In the genomic region with DNA sequence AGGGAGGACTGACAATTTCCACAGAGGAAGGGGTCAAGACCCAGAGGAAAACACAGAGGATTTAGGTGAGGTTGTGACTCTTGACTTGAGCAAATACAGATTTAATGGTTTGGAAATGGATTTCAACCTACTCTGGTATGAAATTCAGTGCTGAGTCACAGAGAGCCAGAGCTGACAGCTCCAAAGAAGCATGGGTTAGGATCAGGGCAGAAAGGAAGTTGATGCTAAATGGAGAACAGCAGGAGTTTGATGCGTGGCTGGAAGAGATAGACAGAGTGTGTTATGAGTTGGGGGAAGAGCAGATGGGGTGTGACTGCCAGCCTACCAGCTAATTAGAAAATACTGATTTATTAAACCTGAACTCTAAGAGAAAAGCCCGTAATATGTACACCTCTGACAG, we compare ENCODE assay signal across 20 cellular contexts.
A peak's percentile ranks its signal among the peaks of the same experiment; 100 is the strongest.
DNase-seq lines count a peak whose midpoint lies in the region; ATAC-seq, FAIRE-seq and TF ChIP-seq lines count a peak whose summit lies in the region.
"Had no signal": no experiment of that assay in that cellular context is flagged by ENCODE, and none has a peak within 500 bp of the region (broad histone marks: within the 10 kb centered on the region; RNA-seq: fewer than 3 reads in every experiment).

No MANE protein-coding gene starts in this region.

- H3K36me3 ChIP-seq in HUES48 (ENCODE audit: control insufficient read depth, insufficient read depth, low read length), result no peaks in the 10 kb centered on the region
- H3K36me3 ChIP-seq in astrocyte (ENCODE audit: insufficient read depth, low read length), result no peaks in the 10 kb centered on the region
- H3K36me3 ChIP-seq in naive thymus-derived CD4-positive, alpha-beta T cell (ENCODE audit: control insufficient read depth in 2 of 3, insufficient read depth in 3 of 3, low read length in 3 of 3), result no peaks in the 10 kb centered on the region
- H3K36me3 ChIP-seq: SJCRH30 had no signal

- H3K27ac Mint-ChIP-seq in astrocyte (ENCODE audit: unreplicated experiment), result no peak overlapping the region
- H3K27ac Mint-ChIP-seq in naive thymus-derived CD4-positive, alpha-beta T cell, result no peak overlapping the region
- H3K27ac Mint-ChIP-seq: activated naive CD8-positive, alpha-beta T cell treated with anti-CD3 and anti-CD28 coated beads, Interleukin-2, amount 50 U/mL, for 24 hours; activated T-helper 1 cell treated with anti-CD3 and anti-CD28 coated beads, Interleukin-12 subunit alpha, Interleukin-12 subunit beta, Interleukin-2, Interleukin-4 antibody, amounts not matched to agents 30 ng/mL and 10 ng/mL and 1 ng/mL, durations not matched to agents 14 hours and 24 hours and 36 hours; T-helper 17 cell had no signal

- H3K79me2 ChIP-seq in astrocyte (ENCODE audit: insufficient read depth, low read length), result no peaks in the 10 kb centered on the region

- H3K4me1 ChIP-seq in HUES48 (ENCODE audit: control insufficient read depth, insufficient read depth, low read length), result peaks cover 10% of the 10 kb centered on the region
- H3K4me1 ChIP-seq in astrocyte (ENCODE audit: insufficient read depth, low read length), result no peaks in the 10 kb centered on the region
- no peaks in the 10 kb centered on the region for H3K4me1 ChIP-seq in naive thymus-derived CD4-positive, alpha-beta T cell (ENCODE audit: control insufficient read depth in 2 of 2, insufficient read depth in 2 of 2, low read length in 2 of 2)
- H3K4me1 ChIP-seq: SJCRH30 had no signal

- H3K4me3 Mint-ChIP-seq in astrocyte (ENCODE audit: unreplicated experiment), result no peak overlapping the region
- no peak overlapping the region for H3K4me3 Mint-ChIP-seq in naive thymus-derived CD4-positive, alpha-beta T cell
- H3K4me3 Mint-ChIP-seq: activated naive CD8-positive, alpha-beta T cell treated with anti-CD3 and anti-CD28 coated beads, Interleukin-2, amount 50 U/mL, for 24 hours; activated T-helper 1 cell treated with anti-CD3 and anti-CD28 coated beads, Interleukin-12 subunit alpha, Interleukin-12 subunit beta, Interleukin-2, Interleukin-4 antibody, amounts not matched to agents 30 ng/mL and 10 ng/mL and 1 ng/mL, durations not matched to agents 14 hours and 24 hours and 36 hours; H9; T-helper 17 cell had no signal

- DNase-seq in Daoy (ENCODE audit: low read depth), result peak; percentile 7
- DNase-seq in astrocyte (ENCODE audit: low read depth), result peak; percentile 22
- DNase-seq in head of caudate nucleus, result peak in 29 of 42 donors; percentile 5 to 73 (median 24)
- no peak for DNase-seq in naive thymus-derived CD4-positive, alpha-beta T cell
- DNase-seq in COLO829 (ENCODE audit: low spot score), result no peak
- no peak for DNase-seq in stimulated activated CD4-positive, alpha-beta T cell treated with anti-CD3 and anti-CD28 coated beads, Interleukin-15, amount 100 ng/mL, for 24 hours
- DNase-seq: activated naive CD8-positive, alpha-beta T cell treated with anti-CD3 and anti-CD28 coated beads, Interleukin-2, amount 50 U/mL, for 24 hours; AML-193; cerebellar nuclear complex; H9; Karpas-422; left ventricle myocardium superior; NCI-H1417 treated with DMSO at 0.1 percent for 48 hours; SJCRH30; stimulated activated CD4-positive, alpha-beta T cell treated with anti-CD3 and anti-CD28 coated beads, Interleukin-4, amount 100 ng/mL, for 1 hour; T-helper 17 cell had no signal

- no peak for ATAC-seq in naive thymus-derived CD4-positive, alpha-beta T cell
- no peak for ATAC-seq in GM21526 (IDR thresholded peaks at IDR 0.05; ENCODE audit: low FRiP score, unreplicated experiment)
- ATAC-seq: activated naive CD8-positive, alpha-beta T cell treated with anti-CD3 and anti-CD28 coated beads, Interleukin-2, amount 50 U/mL, for 24 hours; left ventricle myocardium superior; T-helper 17 cell had no signal

- H3K9me3 Mint-ChIP-seq in astrocyte (ENCODE audit: unreplicated experiment), result no peaks in the 10 kb centered on the region
- peaks cover 0 to 27% (median 4%) of the 10 kb centered on the region in 11 donors for H3K9me3 Mint-ChIP-seq in naive thymus-derived CD4-positive, alpha-beta T cell
- H3K9me3 Mint-ChIP-seq: H9 had no signal

- H3K27ac ChIP-seq in HUES48 (ENCODE audit: low read depth, low read length) (peak overlapping the region; percentile 24), astrocyte (ENCODE audit: low read depth, low read length) (no peak overlapping the region)
- no peak overlapping the region for H3K27ac ChIP-seq in naive thymus-derived CD4-positive, alpha-beta T cell (ENCODE audit: low read depth, low read length)
- H3K27ac ChIP-seq: SJCRH30 had no signal

- no peak overlapping the region for H3K9ac ChIP-seq in HUES48 (ENCODE audit: low read depth, low read length)
- H3K9ac ChIP-seq in astrocyte (ENCODE audit: low read length), result no peak overlapping the region

- CTCF ChIA-PET in naive thymus-derived CD4-positive, alpha-beta T cell (lab: Charles Lee), result no interaction called here

- H3K36me3 Mint-ChIP-seq in astrocyte (ENCODE audit: low read depth, unreplicated experiment), result no peaks in the 10 kb centered on the region
- H3K36me3 Mint-ChIP-seq in naive thymus-derived CD4-positive, alpha-beta T cell, result no peaks in the 10 kb centered on the region

- H3K4me1 Mint-ChIP-seq in astrocyte (ENCODE audit: low read depth, unreplicated experiment), result peaks cover 8% of the 10 kb centered on the region
- no peaks in the 10 kb centered on the region for H3K4me1 Mint-ChIP-seq in naive thymus-derived CD4-positive, alpha-beta T cell
- H3K4me1 Mint-ChIP-seq: activated naive CD8-positive, alpha-beta T cell treated with anti-CD3 and anti-CD28 coated beads, Interleukin-2, amount 50 U/mL, for 24 hours; T-helper 17 cell had no signal

- POLR2A ChIA-PET in naive thymus-derived CD4-positive, alpha-beta T cell (lab: Charles Lee), result no interaction called here

- H3K27me3 Mint-ChIP-seq in astrocyte (ENCODE audit: low read depth, unreplicated experiment), result no peaks in the 10 kb centered on the region
- no peaks in the 10 kb centered on the region for H3K27me3 Mint-ChIP-seq in naive thymus-derived CD4-positive, alpha-beta T cell
- H3K27me3 Mint-ChIP-seq: activated naive CD8-positive, alpha-beta T cell treated with anti-CD3 and anti-CD28 coated beads, Interleukin-2, amount 50 U/mL, for 24 hours; T-helper 17 cell had no signal

- no peak overlapping the region for H3K4me2 ChIP-seq in astrocyte (ENCODE audit: low read length)

- no peaks in the 10 kb centered on the region for H4K20me1 ChIP-seq in astrocyte (ENCODE audit: insufficient read depth, low read length)

- H3K9me3 ChIP-seq in HUES48 (ENCODE audit: control insufficient read depth, insufficient read depth, low read length) (no peaks in the 10 kb centered on the region), astrocyte (ENCODE audit: insufficient read depth, low read depth, low read length) (no peaks in the 10 kb centered on the region)
- no peaks in the 10 kb centered on the region for H3K9me3 ChIP-seq in naive thymus-derived CD4-positive, alpha-beta T cell (ENCODE audit: control insufficient read depth in 2 of 3, low read length in 3 of 3)
- H3K9me3 ChIP-seq: SJCRH30 had no signal

- intact Hi-C loops in head of caudate nucleus (cut with DNase I), result no loop called here
- intact Hi-C loops in naive thymus-derived CD4-positive, alpha-beta T cell (cut with micrococcal nuclease), result no loop called here

- no peaks in the 10 kb centered on the region for H3K27me3 ChIP-seq in HUES48 (ENCODE audit: control insufficient read depth, insufficient read depth, low read length)
- H3K27me3 ChIP-seq in astrocyte (ENCODE audit: insufficient read depth, low read length), result no peaks in the 10 kb centered on the region
- H3K27me3 ChIP-seq in naive thymus-derived CD4-positive, alpha-beta T cell (ENCODE audit: control insufficient read depth in 2 of 2, insufficient read depth in 2 of 2, low read length in 2 of 2), result no peaks in the 10 kb centered on the region
- H3K27me3 ChIP-seq: SJCRH30 had no signal

- H3K4me3 ChIP-seq in HUES48 (ENCODE audit: low read depth, low read length), result no peak overlapping the region
- no peak overlapping the region for H3K4me3 ChIP-seq in astrocyte (ENCODE audit: insufficient read depth, low read depth, low read length)
- no peak overlapping the region for H3K4me3 ChIP-seq in naive thymus-derived CD4-positive, alpha-beta T cell (ENCODE audit: low read length)
- H3K4me3 ChIP-seq: SJCRH30 had no signal

- H2AFZ ChIP-seq in astrocyte (ENCODE audit: low read depth, low read length), result peak overlapping the region; percentile 19

- no peak for TF ChIP-seq CTCF in astrocyte (IDR thresholded peaks at IDR 0.05; ENCODE audit: insufficient read depth, low read depth, low read length)

- no peak for FAIRE-seq in astrocyte (lab: Jason Lieb, UNC)
- FAIRE-seq: frontal cortex had no signal

Comparison
In these comparisons a context has a peak if more than half of its experiments do, and no peak if none do; other contexts are left out.
1. DNase-seq: peak in Daoy (single experiment), astrocyte (single experiment) and head of caudate nucleus (29 of 42); none in naive thymus-derived CD4-positive, alpha-beta T cell (0 of 9), COLO829 (single experiment) and stimulated activated CD4-positive, alpha-beta T cell treated with anti-CD3 and anti-CD28 coated beads, Interleukin-15, amount 100 ng/mL, for 24 hours (single experiment).